In genomic region chr11:118996926-118997626, GRCh38 we compare ENCODE assay signal across 8 cellular contexts. TPM values are rescaled to one million over a fixed set of nuclear protein-coding genes. Genes with fewer than 3 reads are reported as not detected.
DNase-seq lines count a peak whose midpoint lies in the region; ATAC-seq and TF ChIP-seq lines count a peak whose summit lies in the region.

No MANE protein-coding gene starts in this region.

- peak; percentile 44 for ATAC-seq in Right ventricle myocardium superior (ENCODE audit: poor library complexity)
- peak in 3 of 4 donors; percentile 5 to 11 (median 9) for ATAC-seq in psoas muscle

- H3K4me3 ChIP-seq in GM12864 (ENCODE audit: low read depth, low read length) (peak overlapping the region; percentile 64), psoas muscle (peak overlapping the region; percentile 76)

- TF ChIP-seq CTCF in GM12864 (IDR thresholded peaks at IDR 0.05; ENCODE audit: low read depth, low read length, missing control alignments) (peak; percentile 59), psoas muscle (IDR thresholded peaks at IDR 0.05) (no peak)

- peaks cover 20% of the 10 kb centered on the region for H3K4me1 ChIP-seq in psoas muscle

- 15 to 21% (median 18%) methylated on average over 22 of the region's 22 CpGs for WGBS in psoas muscle, 3 donors

- intact Hi-C loops in Right ventricle myocardium superior (cut with DNase I) (no loop called here), psoas muscle (cut with DNase I) (no loop called here)

- peak overlapping the region; percentile 78 for H3K27ac ChIP-seq in psoas muscle

- H3K36me3 ChIP-seq in psoas muscle (ENCODE audit: insufficient read depth in 1 of 2, low read depth in 1 of 2): peaks cover 4 to 27% of the 10 kb centered on the region in 2 donors

- H3K9me3 ChIP-seq in psoas muscle: no peaks in the 10 kb centered on the region

- H3K27me3 ChIP-seq in psoas muscle (ENCODE audit: insufficient read depth in 3 of 3, low read length in 2 of 3): no peaks in the 10 kb centered on the region

- DNase-seq in GM12864 (ENCODE audit: low read depth) (peak; percentile 26), HCEC 1CT (peak; percentile 9), NOMO-1 treated with DMSO at 0.1 percent for 48 hours (lab: John Stamatoyannopoulos, UW; ENCODE audit: unreplicated experiment) (peak; percentile 60), Right ventricle myocardium superior (no peak), psoas muscle (no peak), islet precursor cell (no peak), COR-L47 (lab: John Stamatoyannopoulos, UW) (no peak)
- DNase-seq in activated T-helper 9 cell treated with anti-CD3 and anti-CD28 coated beads, Interleukin-2, amount 50 U/mL, for 16 hours (ENCODE audit: low read depth): peak; percentile 19

RNA-seq across cellular contexts. Expression of gene CENATAC, which starts 0.9 kb away (rescaled TPM):
- total RNA-seq in Right ventricle myocardium superior: 10.0 TPM
- total RNA-seq in psoas muscle: 10 to 100 TPM in 3 of 4 donors, 1 to 10 TPM in 1; 5.4 to 18.9 (median 10.9) TPM
- polyA plus RNA-seq in psoas muscle: 10 to 100 TPM in 2 of 3 donors, 1 to 10 TPM in 1; 9.4 to 23.5 (median 10.1) TPM

RNA-seq across cellular contexts. Expression of gene RPS25, which starts 21.1 kb away (rescaled TPM):
- total RNA-seq in Right ventricle myocardium superior (827 TPM), psoas muscle (1,000 to 10,000 TPM; 1,024 to 1,264 (median 1,219) TPM)
- polyA plus RNA-seq in psoas muscle: 1,000 to 10,000 TPM; 1,713 to 2,514 (median 2,031) TPM

RNA-seq across cellular contexts. Expression of gene TRAPPC4, which starts 21.5 kb away (rescaled TPM):
- total RNA-seq in Right ventricle myocardium superior (30.7 TPM), psoas muscle (10 to 100 TPM; 46.1 to 61.5 (median 56.8) TPM)
- polyA plus RNA-seq in psoas muscle: 10 to 100 TPM; 39.0 to 99.5 (median 52.8) TPM

RNA-seq across cellular contexts. Expression of gene FOXR1, which starts 25.5 kb away (rescaled TPM):
- not detected for total RNA-seq in Right ventricle myocardium superior
- total RNA-seq in psoas muscle: not detected
- not detected for polyA plus RNA-seq in psoas muscle

RNA-seq across cellular contexts. Expression of gene SLC37A4, which starts 33.6 kb away (rescaled TPM):
- total RNA-seq in Right ventricle myocardium superior (7.1 TPM), psoas muscle (10 to 100 TPM; 17.0 to 26.9 (median 20.5) TPM)
- 10 to 100 TPM; 10.6 to 34.3 (median 25.9) TPM for polyA plus RNA-seq in psoas muscle

Comparison
In these comparisons a context has a peak if more than half of its experiments do, and no peak if none do; other contexts are left out.
1. DNase-seq: peak in GM12864 (single experiment), HCEC 1CT (single experiment), NOMO-1 treated with DMSO at 0.1 percent for 48 hours (single experiment) and activated T-helper 9 cell treated with anti-CD3 and anti-CD28 coated beads, Interleukin-2, amount 50 U/mL, for 16 hours (single experiment); none in Right ventricle myocardium superior (single experiment), psoas muscle (0 of 2), islet precursor cell (single experiment) and COR-L47 (single experiment).